Comparison of ENCODE assay signal across 22 cellular contexts in genomic region chr12:62698701-62699101, GRCh38.
DNase-seq lines count a peak whose midpoint lies in the region; ATAC-seq, FAIRE-seq and TF ChIP-seq lines count a peak whose summit lies in the region.
"Had no signal": no experiment of that assay in that cellular context is flagged by ENCODE, and none has a peak within 500 bp of the region (broad histone marks: within the 10 kb centered on the region; RNA-seq: fewer than 3 reads in every experiment).

No MANE protein-coding gene starts in this region.

- H3K9me3 ChIP-seq in pancreas: no peaks in the 10 kb centered on the region
- H3K9me3 ChIP-seq: heart left ventricle, Peyer's patch, thoracic aorta had no signal

- H3K4me3 ChIP-seq in brain microvascular endothelial cell (ENCODE audit: low read depth, low read length) (no peak overlapping the region), fibroblast of pulmonary artery (replicated peaks; ENCODE audit: low read depth, low read length) (no peak overlapping the region), pancreas (no peak overlapping the region)
- H3K4me3 ChIP-seq: heart left ventricle, Peyer's patch, thoracic aorta had no signal

- no peak for FAIRE-seq in pancreas (lab: Jason Lieb, UNC)
- FAIRE-seq: kidney had no signal

- peak; percentile 19 for DNase-seq in HS-5 (ENCODE audit: low read depth)
- peak; percentile 53 for DNase-seq in brain microvascular endothelial cell
- peak; percentile 82 for DNase-seq in fibroblast of pulmonary artery (ENCODE audit: low read depth)
- peak; percentile 59 for DNase-seq in stromal cell of bone marrow (ENCODE audit: low read depth)
- no peak for DNase-seq in pancreas
- no peak for DNase-seq in DMS153 (lab: John Stamatoyannopoulos, UW)
- DNase-seq: activated CD8-positive, alpha-beta T cell treated with anti-CD3 and anti-CD28 coated beads, Interleukin-2, amount 10 ng/mL, durations not matched to agents 7 days and 5 days; activated naive CD8-positive, alpha-beta T cell treated with anti-CD3 and anti-CD28 coated beads, Interleukin-2, amount 10 ng/mL, durations not matched to agents 7 days and 5 days; activated T-cell treated with anti-CD3 and anti-CD28 coated beads, Interleukin-2, amount 50 U/mL, for 72 hours; C1 segment of cervical spinal cord; heart left ventricle; KBM-7; kidney; midbrain; NCI-H1105; NCI-H774; Peyer's patch; stimulated activated CD4-positive, alpha-beta T cell treated with anti-CD3 and anti-CD28 coated beads, Interleukin-4, amount 100 ng/mL, for 1 hour; T-cell had no signal

- H3K27ac ChIP-seq in brain microvascular endothelial cell: peak overlapping the region; percentile 79
- H3K27ac ChIP-seq in pancreas: no peak overlapping the region
- H3K27ac ChIP-seq: Peyer's patch, thoracic aorta, VCaP had no signal

- in situ Hi-C loops in brain microvascular endothelial cell (cut with HindIII; ENCODE audit: low pct_ligation_motif_present, low sequenced_read_pairs): no loop called here

- intact Hi-C loops in pancreas (cut with DNase I): no loop called here

- ATAC-seq in GM18858 (IDR thresholded peaks at IDR 0.05; ENCODE audit: unreplicated experiment): no peak
- no peak for ATAC-seq in pancreas
- ATAC-seq: activated CD8-positive, alpha-beta T cell treated with anti-CD3 and anti-CD28 coated beads, Interleukin-2, amount 10 ng/mL, durations not matched to agents 7 days and 5 days; activated T-cell treated with anti-CD3 and anti-CD28 coated beads, Interleukin-2, amount 50 U/mL, for 72 hours; heart left ventricle; T-cell had no signal

- TF ChIP-seq CTCF in brain microvascular endothelial cell (IDR thresholded peaks at IDR 0.05; ENCODE audit: low read depth, low read length, missing control alignments): no peak
- no peak for TF ChIP-seq CTCF in fibroblast of pulmonary artery (IDR thresholded peaks at IDR 0.05; ENCODE audit: low read length, missing control alignments)
- TF ChIP-seq CTCF in pancreas (IDR thresholded peaks at IDR 0.05): no peak

- no peaks in the 10 kb centered on the region for H3K36me3 ChIP-seq in brain microvascular endothelial cell (replicated peaks)
- no peaks in the 10 kb centered on the region for H3K36me3 ChIP-seq in pancreas
- H3K36me3 ChIP-seq: heart left ventricle, Peyer's patch, thoracic aorta had no signal

- H3K27me3 ChIP-seq in brain microvascular endothelial cell (replicated peaks): no peaks in the 10 kb centered on the region
- no peaks in the 10 kb centered on the region for H3K27me3 ChIP-seq in pancreas
- H3K27me3 ChIP-seq: heart left ventricle, Peyer's patch had no signal

- H3K4me1 ChIP-seq in pancreas: no peaks in the 10 kb centered on the region

Comparison
In these comparisons a context has a peak if more than half of its experiments do, and no peak if none do; other contexts are left out.
1. DNase-seq: peak in HS-5 (single experiment), brain microvascular endothelial cell (single experiment), fibroblast of pulmonary artery (single experiment) and stromal cell of bone marrow (single experiment); none in pancreas (0 of 6) and DMS153 (single experiment).